18 cellular contexts compared by ENCODE assay signal in the genomic region with DNA sequence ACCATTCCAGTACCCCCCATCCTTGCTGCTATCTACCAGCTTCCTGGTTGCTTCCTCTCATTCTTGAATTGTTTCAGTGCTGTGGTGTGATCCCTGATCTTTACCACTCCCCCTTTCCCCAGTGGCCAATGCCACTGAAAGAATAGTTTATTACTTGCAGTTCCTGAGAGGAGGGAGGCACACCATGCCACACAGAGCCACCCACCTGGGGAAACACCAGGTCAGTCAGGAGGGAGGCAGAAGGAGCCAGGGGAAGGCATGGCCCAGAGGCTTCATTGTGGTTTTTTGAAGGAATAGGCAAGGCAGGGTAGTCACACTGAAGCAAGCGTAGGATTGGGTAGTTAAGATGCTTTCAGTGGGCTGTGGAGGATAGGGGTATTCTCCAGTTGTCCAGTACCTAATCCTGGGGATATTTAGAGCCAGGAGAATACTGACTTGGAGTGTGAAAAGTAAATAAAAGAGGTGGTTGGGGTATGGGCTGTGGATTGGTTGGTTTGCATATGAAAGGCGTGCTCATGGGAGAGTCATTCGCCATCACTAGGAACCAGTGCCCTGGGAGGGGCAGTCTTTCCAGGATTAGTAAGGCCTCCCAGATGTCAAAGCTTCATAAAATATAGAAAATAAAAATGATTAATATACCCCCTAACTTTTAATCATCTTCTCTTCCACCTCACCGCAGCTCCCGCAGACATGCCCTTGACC.
"Had no signal": no experiment of that assay in that cellular context is flagged by ENCODE, and none has a peak within 500 bp of the region (broad histone marks: within the 10 kb centered on the region; RNA-seq: fewer than 3 reads in every experiment).

No MANE protein-coding gene starts in this region.

- FAIRE-seq: colon, frontal cortex, islet of Langerhans had no signal

- H3K9ac ChIP-seq: neural progenitor cell, parathyroid adenoma had no signal

- H3K4me2 ChIP-seq: neural progenitor cell had no signal

- H3K4me3 ChIP-seq: heart left ventricle, neural progenitor cell, psoas muscle, right lobe of liver, suprapubic skin, thyroid gland had no signal

- H2AFZ ChIP-seq: neural progenitor cell, parathyroid adenoma had no signal

- H3K79me2 ChIP-seq: parathyroid adenoma had no signal

- H3K9me3 ChIP-seq: heart left ventricle, psoas muscle, right lobe of liver, suprapubic skin, thyroid gland had no signal

- H3K27ac ChIP-seq: heart left ventricle, neural progenitor cell, parathyroid adenoma, psoas muscle, right lobe of liver, suprapubic skin, thyroid gland had no signal

- DNase-seq: cerebellar nuclear complex; dermis blood vessel endothelial cell; heart left ventricle; hippocampal formation; kidney glomerular epithelial cell; occipital lobe; psoas muscle; retina; right lobe of liver; stimulated activated CD4-positive, alpha-beta T cell treated with anti-CD3 and anti-CD28 coated beads, Interleukin-4, amount 100 ng/mL, for 1 hour; stimulated activated naive B cell treated with anti-CD40 and anti-IgM and Interleukin-4, amounts not matched to agents 10 μg/mL and 1 μg/mL and 100 μg/mL, for 72 hours; thyroid gland had no signal

- H3K4me1 ChIP-seq: heart left ventricle, parathyroid adenoma, psoas muscle, right lobe of liver, suprapubic skin had no signal

- H3K36me3 ChIP-seq: heart left ventricle, neural progenitor cell, right lobe of liver, suprapubic skin, thyroid gland had no signal

- H3K27me3 ChIP-seq: heart left ventricle, neural progenitor cell, right lobe of liver, suprapubic skin, thyroid gland had no signal
